In genomic region chr9:27407491-27407890, GRCh38 we compare ENCODE assay signal across 1 cellular context.
TF ChIP-seq lines count a peak whose summit lies in the region.

No MANE protein-coding gene starts in this region.

TF ChIP-seq in SK-N-SH, 30 proteins besides CTCF, POLR2A, EP300 and RAD21:
- TF ChIP-seq, protein P1, sequence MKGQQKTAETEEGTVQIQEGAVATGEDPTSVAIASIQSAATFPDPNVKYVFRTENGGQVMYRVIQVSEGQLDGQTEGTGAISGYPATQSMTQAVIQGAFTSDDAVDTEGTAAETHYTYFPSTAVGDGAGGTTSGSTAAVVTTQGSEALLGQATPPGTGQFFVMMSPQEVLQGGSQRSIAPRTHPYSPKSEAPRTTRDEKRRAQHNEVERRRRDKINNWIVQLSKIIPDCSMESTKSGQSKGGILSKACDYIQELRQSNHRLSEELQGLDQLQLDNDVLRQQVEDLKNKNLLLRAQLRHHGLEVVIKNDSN (IDR thresholded peaks at IDR 0.05; ENCODE audit: borderline replicate concordance, low read depth): no peak
- no peak for TF ChIP-seq USF2 (IDR thresholded peaks at IDR 0.05; ENCODE audit: borderline replicate concordance, low read depth, low read length)
- no peak for TF ChIP-seq RXRA (IDR thresholded peaks at IDR 0.05; ENCODE audit: borderline replicate concordance, low read depth)
- TF ChIP-seq FOSL2 (IDR thresholded peaks at IDR 0.05; ENCODE audit: borderline replicate concordance, low read depth): no peak
- no peak for TF ChIP-seq TEAD4 (IDR thresholded peaks at IDR 0.05; ENCODE audit: borderline replicate concordance, insufficient read depth)
- TF ChIP-seq RCOR1 (IDR thresholded peaks at IDR 0.05; ENCODE audit: low read length): no peak
- no peak for TF ChIP-seq IRF3 (IDR thresholded peaks at IDR 0.05; ENCODE audit: low read depth, low read length)
- TF ChIP-seq CHD2 (IDR thresholded peaks at IDR 0.05; ENCODE audit: low read length, partially characterized antibody): no peak
- TF ChIP-seq ELF1 (IDR thresholded peaks at IDR 0.05): no peak
- no peak for TF ChIP-seq SMC3 (IDR thresholded peaks at IDR 0.05; ENCODE audit: low read depth, low read length)
- no peak for TF ChIP-seq FOXJ3 (CRISPR knock-in tag; IDR thresholded peaks at IDR 0.05)
